ENCODE assay signal across 1 cellular context in genomic region chr11:102678022-102678421, GRCh38.
TF ChIP-seq lines count a peak whose summit lies in the region.

No MANE protein-coding gene starts in this region.

TF ChIP-seq in H1, 55 proteins besides CTCF, POLR2A, EP300 and RAD21:
- TF ChIP-seq, protein P1, sequence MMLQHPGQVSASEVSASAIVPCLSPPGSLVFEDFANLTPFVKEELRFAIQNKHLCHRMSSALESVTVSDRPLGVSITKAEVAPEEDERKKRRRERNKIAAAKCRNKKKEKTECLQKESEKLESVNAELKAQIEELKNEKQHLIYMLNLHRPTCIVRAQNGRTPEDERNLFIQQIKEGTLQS (IDR thresholded peaks at IDR 0.05; ENCODE audit: insufficient read depth, low read depth, low read length) = no peak
- TF ChIP-seq TAF1 (IDR thresholded peaks at IDR 0.05; ENCODE audit: low read depth, low read length) = no peak
- no peak for TF ChIP-seq JUND (IDR thresholded peaks at IDR 0.05; ENCODE audit: low read length)
- TF ChIP-seq TAF7 (optimal IDR thresholded peaks at IDR 0.05; ENCODE audit: borderline replicate concordance, low read depth, low read length) = no peak
- TF ChIP-seq, protein P2, sequence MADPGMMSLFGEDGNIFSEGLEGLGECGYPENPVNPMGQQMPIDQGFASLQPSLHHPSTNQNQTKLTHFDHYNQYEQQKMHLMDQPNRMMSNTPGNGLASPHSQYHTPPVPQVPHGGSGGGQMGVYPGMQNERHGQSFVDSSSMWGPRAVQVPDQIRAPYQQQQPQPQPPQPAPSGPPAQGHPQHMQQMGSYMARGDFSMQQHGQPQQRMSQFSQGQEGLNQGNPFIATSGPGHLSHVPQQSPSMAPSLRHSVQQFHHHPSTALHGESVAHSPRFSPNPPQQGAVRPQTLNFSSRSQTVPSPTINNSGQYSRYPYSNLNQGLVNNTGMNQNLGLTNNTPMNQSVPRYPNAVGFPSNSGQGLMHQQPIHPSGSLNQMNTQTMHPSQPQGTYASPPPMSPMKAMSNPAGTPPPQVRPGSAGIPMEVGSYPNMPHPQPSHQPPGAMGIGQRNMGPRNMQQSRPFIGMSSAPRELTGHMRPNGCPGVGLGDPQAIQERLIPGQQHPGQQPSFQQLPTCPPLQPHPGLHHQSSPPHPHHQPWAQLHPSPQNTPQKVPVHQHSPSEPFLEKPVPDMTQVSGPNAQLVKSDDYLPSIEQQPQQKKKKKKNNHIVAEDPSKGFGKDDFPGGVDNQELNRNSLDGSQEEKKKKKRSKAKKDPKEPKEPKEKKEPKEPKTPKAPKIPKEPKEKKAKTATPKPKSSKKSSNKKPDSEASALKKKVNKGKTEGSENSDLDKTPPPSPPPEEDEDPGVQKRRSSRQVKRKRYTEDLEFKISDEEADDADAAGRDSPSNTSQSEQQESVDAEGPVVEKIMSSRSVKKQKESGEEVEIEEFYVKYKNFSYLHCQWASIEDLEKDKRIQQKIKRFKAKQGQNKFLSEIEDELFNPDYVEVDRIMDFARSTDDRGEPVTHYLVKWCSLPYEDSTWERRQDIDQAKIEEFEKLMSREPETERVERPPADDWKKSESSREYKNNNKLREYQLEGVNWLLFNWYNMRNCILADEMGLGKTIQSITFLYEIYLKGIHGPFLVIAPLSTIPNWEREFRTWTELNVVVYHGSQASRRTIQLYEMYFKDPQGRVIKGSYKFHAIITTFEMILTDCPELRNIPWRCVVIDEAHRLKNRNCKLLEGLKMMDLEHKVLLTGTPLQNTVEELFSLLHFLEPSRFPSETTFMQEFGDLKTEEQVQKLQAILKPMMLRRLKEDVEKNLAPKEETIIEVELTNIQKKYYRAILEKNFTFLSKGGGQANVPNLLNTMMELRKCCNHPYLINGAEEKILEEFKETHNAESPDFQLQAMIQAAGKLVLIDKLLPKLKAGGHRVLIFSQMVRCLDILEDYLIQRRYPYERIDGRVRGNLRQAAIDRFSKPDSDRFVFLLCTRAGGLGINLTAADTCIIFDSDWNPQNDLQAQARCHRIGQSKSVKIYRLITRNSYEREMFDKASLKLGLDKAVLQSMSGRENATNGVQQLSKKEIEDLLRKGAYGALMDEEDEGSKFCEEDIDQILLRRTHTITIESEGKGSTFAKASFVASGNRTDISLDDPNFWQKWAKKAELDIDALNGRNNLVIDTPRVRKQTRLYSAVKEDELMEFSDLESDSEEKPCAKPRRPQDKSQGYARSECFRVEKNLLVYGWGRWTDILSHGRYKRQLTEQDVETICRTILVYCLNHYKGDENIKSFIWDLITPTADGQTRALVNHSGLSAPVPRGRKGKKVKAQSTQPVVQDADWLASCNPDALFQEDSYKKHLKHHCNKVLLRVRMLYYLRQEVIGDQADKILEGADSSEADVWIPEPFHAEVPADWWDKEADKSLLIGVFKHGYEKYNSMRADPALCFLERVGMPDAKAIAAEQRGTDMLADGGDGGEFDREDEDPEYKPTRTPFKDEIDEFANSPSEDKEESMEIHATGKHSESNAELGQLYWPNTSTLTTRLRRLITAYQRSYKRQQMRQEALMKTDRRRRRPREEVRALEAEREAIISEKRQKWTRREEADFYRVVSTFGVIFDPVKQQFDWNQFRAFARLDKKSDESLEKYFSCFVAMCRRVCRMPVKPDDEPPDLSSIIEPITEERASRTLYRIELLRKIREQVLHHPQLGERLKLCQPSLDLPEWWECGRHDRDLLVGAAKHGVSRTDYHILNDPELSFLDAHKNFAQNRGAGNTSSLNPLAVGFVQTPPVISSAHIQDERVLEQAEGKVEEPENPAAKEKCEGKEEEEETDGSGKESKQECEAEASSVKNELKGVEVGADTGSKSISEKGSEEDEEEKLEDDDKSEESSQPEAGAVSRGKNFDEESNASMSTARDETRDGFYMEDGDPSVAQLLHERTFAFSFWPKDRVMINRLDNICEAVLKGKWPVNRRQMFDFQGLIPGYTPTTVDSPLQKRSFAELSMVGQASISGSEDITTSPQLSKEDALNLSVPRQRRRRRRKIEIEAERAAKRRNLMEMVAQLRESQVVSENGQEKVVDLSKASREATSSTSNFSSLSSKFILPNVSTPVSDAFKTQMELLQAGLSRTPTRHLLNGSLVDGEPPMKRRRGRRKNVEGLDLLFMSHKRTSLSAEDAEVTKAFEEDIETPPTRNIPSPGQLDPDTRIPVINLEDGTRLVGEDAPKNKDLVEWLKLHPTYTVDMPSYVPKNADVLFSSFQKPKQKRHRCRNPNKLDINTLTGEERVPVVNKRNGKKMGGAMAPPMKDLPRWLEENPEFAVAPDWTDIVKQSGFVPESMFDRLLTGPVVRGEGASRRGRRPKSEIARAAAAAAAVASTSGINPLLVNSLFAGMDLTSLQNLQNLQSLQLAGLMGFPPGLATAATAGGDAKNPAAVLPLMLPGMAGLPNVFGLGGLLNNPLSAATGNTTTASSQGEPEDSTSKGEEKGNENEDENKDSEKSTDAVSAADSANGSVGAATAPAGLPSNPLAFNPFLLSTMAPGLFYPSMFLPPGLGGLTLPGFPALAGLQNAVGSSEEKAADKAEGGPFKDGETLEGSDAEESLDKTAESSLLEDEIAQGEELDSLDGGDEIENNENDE (IDR thresholded peaks at IDR 0.05; ENCODE audit: insufficient replicate concordance, low read length) = no peak
- no peak for TF ChIP-seq SP1 (IDR thresholded peaks at IDR 0.05; ENCODE audit: low read depth, low read length)
- TF ChIP-seq NRF1 (IDR thresholded peaks at IDR 0.05; ENCODE audit: low read depth, low read length) = no peak
- TF ChIP-seq GABPA (IDR thresholded peaks at IDR 0.05; ENCODE audit: borderline replicate concordance, insufficient read depth, low read length) = no peak
- no peak for TF ChIP-seq SRF (IDR thresholded peaks at IDR 0.05; ENCODE audit: low read depth, low read length)
- no peak for TF ChIP-seq SP4 (IDR thresholded peaks at IDR 0.05; ENCODE audit: low read length)
- TF ChIP-seq GTF2F1 (IDR thresholded peaks at IDR 0.05; ENCODE audit: borderline replicate concordance, low read depth, low read length) = no peak
